Comparison of ENCODE assay signal across 1 cellular context in the genomic region with DNA sequence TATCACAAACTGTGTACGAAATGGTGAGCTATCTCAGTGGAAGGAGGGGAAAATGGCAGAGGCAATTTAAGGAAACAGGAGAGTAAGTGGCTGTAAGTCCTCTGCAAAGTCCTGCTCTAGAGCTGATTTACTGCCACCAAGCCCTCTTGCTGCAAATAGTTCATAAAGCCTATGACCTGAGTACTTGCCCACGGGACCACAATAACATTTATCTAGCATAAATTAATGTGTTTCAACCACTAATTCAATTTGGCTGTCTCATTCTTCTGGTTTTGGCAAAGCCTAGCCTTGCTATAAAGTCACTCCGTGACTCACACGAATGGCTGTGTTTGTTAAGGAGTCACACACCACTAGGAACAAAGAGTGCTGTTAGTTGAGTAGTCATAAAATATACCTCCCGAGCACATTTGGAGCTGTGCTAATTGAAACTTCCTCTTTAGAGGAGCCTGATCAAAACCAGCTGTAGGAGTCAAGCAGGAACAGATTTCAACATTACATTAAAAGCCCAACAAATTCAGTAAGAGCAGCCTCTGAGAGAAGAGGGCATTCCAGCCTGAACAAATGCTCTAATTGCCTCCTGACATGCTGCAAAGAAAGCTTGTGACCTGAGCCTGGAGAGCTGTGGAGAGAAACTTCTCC.
TF ChIP-seq lines count a peak whose summit lies in the region.

No MANE protein-coding gene starts in this region.

TF ChIP-seq in SK-N-SH treated with all-trans-retinoic acid at 6 μM for 48 hours, 23 proteins besides CTCF, POLR2A, EP300 and RAD21 (continued from another document):
- TF ChIP-seq, protein P1, sequence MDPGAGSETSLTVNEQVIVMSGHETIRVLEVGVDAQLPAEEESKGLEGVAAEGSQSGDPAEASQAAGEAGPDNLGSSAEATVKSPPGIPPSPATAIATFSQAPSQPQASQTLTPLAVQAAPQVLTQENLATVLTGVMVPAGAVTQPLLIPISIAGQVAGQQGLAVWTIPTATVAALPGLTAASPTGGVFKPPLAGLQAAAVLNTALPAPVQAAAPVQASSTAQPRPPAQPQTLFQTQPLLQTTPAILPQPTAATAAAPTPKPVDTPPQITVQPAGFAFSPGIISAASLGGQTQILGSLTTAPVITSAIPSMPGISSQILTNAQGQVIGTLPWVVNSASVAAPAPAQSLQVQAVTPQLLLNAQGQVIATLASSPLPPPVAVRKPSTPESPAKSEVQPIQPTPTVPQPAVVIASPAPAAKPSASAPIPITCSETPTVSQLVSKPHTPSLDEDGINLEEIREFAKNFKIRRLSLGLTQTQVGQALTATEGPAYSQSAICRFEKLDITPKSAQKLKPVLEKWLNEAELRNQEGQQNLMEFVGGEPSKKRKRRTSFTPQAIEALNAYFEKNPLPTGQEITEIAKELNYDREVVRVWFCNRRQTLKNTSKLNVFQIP (CRISPR knock-in tag; IDR thresholded peaks at IDR 0.05; ENCODE audit: borderline replicate concordance, low read depth) = 0 out of 2 replicates have a peak, but pooled peaks have one; percentile 40
- TF ChIP-seq, protein P2, sequence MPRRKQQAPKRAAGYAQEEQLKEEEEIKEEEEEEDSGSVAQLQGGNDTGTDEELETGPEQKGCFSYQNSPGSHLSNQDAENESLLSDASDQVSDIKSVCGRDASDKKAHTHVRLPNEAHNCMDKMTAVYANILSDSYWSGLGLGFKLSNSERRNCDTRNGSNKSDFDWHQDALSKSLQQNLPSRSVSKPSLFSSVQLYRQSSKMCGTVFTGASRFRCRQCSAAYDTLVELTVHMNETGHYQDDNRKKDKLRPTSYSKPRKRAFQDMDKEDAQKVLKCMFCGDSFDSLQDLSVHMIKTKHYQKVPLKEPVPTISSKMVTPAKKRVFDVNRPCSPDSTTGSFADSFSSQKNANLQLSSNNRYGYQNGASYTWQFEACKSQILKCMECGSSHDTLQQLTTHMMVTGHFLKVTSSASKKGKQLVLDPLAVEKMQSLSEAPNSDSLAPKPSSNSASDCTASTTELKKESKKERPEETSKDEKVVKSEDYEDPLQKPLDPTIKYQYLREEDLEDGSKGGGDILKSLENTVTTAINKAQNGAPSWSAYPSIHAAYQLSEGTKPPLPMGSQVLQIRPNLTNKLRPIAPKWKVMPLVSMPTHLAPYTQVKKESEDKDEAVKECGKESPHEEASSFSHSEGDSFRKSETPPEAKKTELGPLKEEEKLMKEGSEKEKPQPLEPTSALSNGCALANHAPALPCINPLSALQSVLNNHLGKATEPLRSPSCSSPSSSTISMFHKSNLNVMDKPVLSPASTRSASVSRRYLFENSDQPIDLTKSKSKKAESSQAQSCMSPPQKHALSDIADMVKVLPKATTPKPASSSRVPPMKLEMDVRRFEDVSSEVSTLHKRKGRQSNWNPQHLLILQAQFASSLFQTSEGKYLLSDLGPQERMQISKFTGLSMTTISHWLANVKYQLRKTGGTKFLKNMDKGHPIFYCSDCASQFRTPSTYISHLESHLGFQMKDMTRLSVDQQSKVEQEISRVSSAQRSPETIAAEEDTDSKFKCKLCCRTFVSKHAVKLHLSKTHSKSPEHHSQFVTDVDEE (CRISPR knock-in tag; IDR thresholded peaks at IDR 0.05) = peak; percentile 76; the same call in 1 of the 2 replicates
- TF ChIP-seq BACH2 (CRISPR knock-in tag; IDR thresholded peaks at IDR 0.05; ENCODE audit: borderline replicate concordance) (no peak), ZFP30 (CRISPR knock-in tag; IDR thresholded peaks at IDR 0.05) (no peak), ZC3H10 (CRISPR knock-in tag; IDR thresholded peaks at IDR 0.05) (peak; percentile 65), OSR1 (CRISPR knock-in tag; IDR thresholded peaks at IDR 0.05) (no peak), TOX (CRISPR knock-in tag; IDR thresholded peaks at IDR 0.05; ENCODE audit: borderline replicate concordance) (peak; percentile 91; the same call in 1 of the 2 replicates), SNAI2 (CRISPR knock-in tag; IDR thresholded peaks at IDR 0.05) (no peak), RARB (CRISPR knock-in tag; IDR thresholded peaks at IDR 0.05) (peak; percentile 68; the same call in 1 of the 2 replicates), ZFP3 (CRISPR knock-in tag; IDR thresholded peaks at IDR 0.05) (peak; percentile 48; the same call in 1 of the 2 replicates)
